Comparison of ENCODE assay signal across 28 cellular contexts in genomic region chr12:44837114-44837800, GRCh38. TPM values are rescaled to one million over a fixed set of nuclear protein-coding genes. Genes with fewer than 3 reads are reported as not detected.
DNase-seq lines count a peak whose midpoint lies in the region; ATAC-seq and TF ChIP-seq lines count a peak whose summit lies in the region.
"Had no signal": no experiment of that assay in that cellular context is flagged by ENCODE, and none has a peak within 500 bp of the region (broad histone marks: within the 10 kb centered on the region; RNA-seq: fewer than 3 reads in every experiment).

No MANE protein-coding gene starts in this region.

- TF ChIP-seq CTCF in GM10248 (IDR thresholded peaks at IDR 0.05; ENCODE audit: control extremely low read depth, extremely low read depth, low read depth, missing control alignments), result no peak
- TF ChIP-seq CTCF in adrenal gland (IDR thresholded peaks at IDR 0.05), result no peak

- no peak overlapping the region for H3K4me3 Mint-ChIP-seq in activated CD8-positive, alpha-beta memory T cell treated with anti-CD3 and anti-CD28 coated beads, Interleukin-2, amount 10 ng/mL, durations not matched to agents 7 days and 5 days
- peak overlapping the region in 6 of 7 donors; percentile 57 to 72 (median 66) for H3K4me3 Mint-ChIP-seq in CD8-positive, alpha-beta memory T cell
- H3K4me3 Mint-ChIP-seq in naive thymus-derived CD4-positive, alpha-beta T cell, result peak overlapping the region; percentile 18 to 80 (median 60)
- H3K4me3 Mint-ChIP-seq: activated T-helper 1 cell treated with anti-CD3 and anti-CD28 coated beads, Interleukin-12 subunit alpha, Interleukin-12 subunit beta, Interleukin-2, Interleukin-4 antibody, amounts not matched to agents 30 ng/mL and 10 ng/mL and 1 ng/mL, durations not matched to agents 14 hours and 24 hours and 36 hours; mesothelial cell of epicardium; naive B cell had no signal

- peaks cover 72% of the 10 kb centered on the region for H3K4me1 Mint-ChIP-seq in activated CD8-positive, alpha-beta memory T cell treated with anti-CD3 and anti-CD28 coated beads, Interleukin-2, amount 10 ng/mL, durations not matched to agents 7 days and 5 days
- H3K4me1 Mint-ChIP-seq in CD8-positive, alpha-beta memory T cell, result peaks cover 80 to 98% (median 97%) of the 10 kb centered on the region in 3 donors
- H3K4me1 Mint-ChIP-seq in naive thymus-derived CD4-positive, alpha-beta T cell, result peaks cover 26 to 98% (median 78%) of the 10 kb centered on the region in 7 donors
- H3K4me1 Mint-ChIP-seq: mesothelial cell of epicardium, naive B cell had no signal

- POLR2A ChIA-PET in CD8-positive, alpha-beta memory T cell (lab: Charles Lee), result interaction anchor here (1.0 to 1.1 kb wide), 2 partner anchors 10 to 15 kb away, joined by 3 to 4 read pairs; no protein-coding TSS in a partner anchor
- POLR2A ChIA-PET in naive thymus-derived CD4-positive, alpha-beta T cell (lab: Charles Lee), result interaction anchor here (0.6 to 3.4 kb wide), 8 partner anchors 9 to 38 kb away, joined by 3 to 20 read pairs (median 4); partner anchors contain the start of gene NELL2
- POLR2A ChIA-PET in GM10248 (lab: Yijun Ruan, JAX), result no interaction called here

- no peak for ATAC-seq in activated CD8-positive, alpha-beta memory T cell treated with anti-CD3 and anti-CD28 coated beads, Interleukin-2, amount 10 ng/mL, durations not matched to agents 7 days and 5 days
- peak; percentile 28 to 43 for ATAC-seq in activated naive CD4-positive, alpha-beta T cell treated with anti-CD3 and anti-CD28 coated beads, Interleukin-2, amount 50 U/mL, for 72 hours
- peak; percentile 45 for ATAC-seq in naive thymus-derived CD4-positive, alpha-beta T cell
- ATAC-seq: left ventricle myocardium superior, Panc1 had no signal

- no peak overlapping the region for H3K27ac ChIP-seq in CD8-positive, alpha-beta memory T cell (ENCODE audit: low read depth, low read length)
- H3K27ac ChIP-seq in naive thymus-derived CD4-positive, alpha-beta T cell (ENCODE audit: low read depth, low read length), result peak overlapping the region; percentile 67
- no peak overlapping the region for H3K27ac ChIP-seq in adrenal gland
- H3K27ac ChIP-seq: brain microvascular endothelial cell, prostate gland, sigmoid colon, tibial nerve had no signal

- H3K27ac Mint-ChIP-seq in activated CD8-positive, alpha-beta memory T cell treated with anti-CD3 and anti-CD28 coated beads, Interleukin-2, amount 10 ng/mL, durations not matched to agents 7 days and 5 days, result peak overlapping the region; percentile 84
- H3K27ac Mint-ChIP-seq in CD8-positive, alpha-beta memory T cell, result peak overlapping the region; percentile 23 to 94 (median 84)
- peak overlapping the region; percentile 83 to 88 for H3K27ac Mint-ChIP-seq in activated naive CD4-positive, alpha-beta T cell treated with anti-CD3 and anti-CD28 coated beads, Interleukin-2, amount 50 U/mL, for 72 hours
- peak overlapping the region; percentile 55 to 99 (median 95) for H3K27ac Mint-ChIP-seq in naive thymus-derived CD4-positive, alpha-beta T cell
- H3K27ac Mint-ChIP-seq: mesothelial cell of epicardium, naive B cell had no signal

- no peak for DNase-seq in activated CD8-positive, alpha-beta memory T cell treated with anti-CD3 and anti-CD28 coated beads, Interleukin-2, amount 10 ng/mL, durations not matched to agents 7 days and 5 days
- DNase-seq in activated CD8-positive, alpha-beta memory T cell treated with anti-CD3 and anti-CD28 coated beads, Interleukin-2, amount 50 U/mL, for 48 hours, result no peak
- peak in 1 of 5 donors; percentile 26 for DNase-seq in CD8-positive, alpha-beta memory T cell
- DNase-seq in activated naive CD4-positive, alpha-beta T cell treated with anti-CD3 and anti-CD28 coated beads, Interleukin-2, amount 50 U/mL, for 72 hours (ENCODE audit: low spot score in 2 of 2), result no peak
- no peak for DNase-seq in naive thymus-derived CD4-positive, alpha-beta T cell
- DNase-seq in NCI-H524 treated with DMSO at 0.1 percent for 48 hours (lab: John Stamatoyannopoulos, UW) (no peak), GM10248 (ENCODE audit: extremely low spot score) (no peak), adrenal gland (no peak)
- DNase-seq: brain microvascular endothelial cell, DMS79, GDM1, H7, left ventricle myocardium superior, MV-4-11, naive B cell, NCI-H1694, NCI-H2171, NCI-H524, nucleus accumbens, SHP77, sigmoid colon had no signal

- no peaks in the 10 kb centered on the region for H3K9me3 Mint-ChIP-seq in activated CD8-positive, alpha-beta memory T cell treated with anti-CD3 and anti-CD28 coated beads, Interleukin-2, amount 10 ng/mL, durations not matched to agents 7 days and 5 days (ENCODE audit: low read depth)
- H3K9me3 Mint-ChIP-seq in CD8-positive, alpha-beta memory T cell, result no peaks in the 10 kb centered on the region
- no peaks in the 10 kb centered on the region for H3K9me3 Mint-ChIP-seq in activated naive CD4-positive, alpha-beta T cell treated with anti-CD3 and anti-CD28 coated beads, Interleukin-2, amount 50 U/mL, for 72 hours
- no peaks in the 10 kb centered on the region for H3K9me3 Mint-ChIP-seq in naive thymus-derived CD4-positive, alpha-beta T cell
- H3K9me3 Mint-ChIP-seq: activated T-helper 1 cell treated with anti-CD3 and anti-CD28 coated beads, Interleukin-12 subunit alpha, Interleukin-12 subunit beta, Interleukin-2, Interleukin-4 antibody, amounts not matched to agents 30 ng/mL and 10 ng/mL and 1 ng/mL, durations not matched to agents 14 hours and 24 hours and 36 hours; mesothelial cell of epicardium had no signal

- H3K36me3 Mint-ChIP-seq in activated CD8-positive, alpha-beta memory T cell treated with anti-CD3 and anti-CD28 coated beads, Interleukin-2, amount 10 ng/mL, durations not matched to agents 7 days and 5 days, result peaks cover 1% of the 10 kb centered on the region
- peaks cover 0 to 7% (median 0%) of the 10 kb centered on the region in 3 donors for H3K36me3 Mint-ChIP-seq in CD8-positive, alpha-beta memory T cell
- no peaks in the 10 kb centered on the region for H3K36me3 Mint-ChIP-seq in activated naive CD4-positive, alpha-beta T cell treated with anti-CD3 and anti-CD28 coated beads, Interleukin-2, amount 50 U/mL, for 72 hours
- H3K36me3 Mint-ChIP-seq in naive thymus-derived CD4-positive, alpha-beta T cell, result peaks cover 0 to 13% (median 3%) of the 10 kb centered on the region in 5 donors
- H3K36me3 Mint-ChIP-seq: mesothelial cell of epicardium, naive B cell had no signal

- intact Hi-C loops in naive thymus-derived CD4-positive, alpha-beta T cell (cut with micrococcal nuclease), result no loop called here
- intact Hi-C loops in adrenal gland (cut with DNase I), result no loop called here

- CTCF ChIA-PET in activated CD8-positive, alpha-beta memory T cell treated with anti-CD3 and anti-CD28 coated beads, Interleukin-2, amount 10 ng/mL, durations not matched to agents 7 days and 5 days (lab: Charles Lee), result interaction anchor here (0.6 to 2.0 kb wide), 6 partner anchors 8 to 39 kb away, joined by 3 to 5 read pairs (median 3); partner anchors contain the start of gene NELL2
- CTCF ChIA-PET in CD8-positive, alpha-beta memory T cell (lab: Charles Lee), result interaction anchor here (1.0 to 1.7 kb wide), 3 partner anchors 10 to 55 kb away, joined by 3 to 7 read pairs (median 3); partner anchors contain the start of gene NELL2
- CTCF ChIA-PET in naive thymus-derived CD4-positive, alpha-beta T cell (lab: Charles Lee), result interaction anchor here (1.0 to 2.6 kb wide), 3 partner anchors 25 to 37 kb away, joined by 3 to 8 read pairs (median 5); no protein-coding TSS in a partner anchor
- CTCF ChIA-PET in GM10248 (lab: Yijun Ruan, JAX), result interaction anchor here (1.2 kb wide), 1 partner anchor 67 kb away, joined by 3 read pairs; no protein-coding TSS in a partner anchor

- no peaks in the 10 kb centered on the region for H3K27me3 ChIP-seq in CD8-positive, alpha-beta memory T cell (ENCODE audit: insufficient read depth, low read length, poor library complexity, severe bottlenecking)
- H3K27me3 ChIP-seq in naive thymus-derived CD4-positive, alpha-beta T cell (ENCODE audit: control insufficient read depth in 2 of 2, insufficient read depth in 2 of 2, low read length in 2 of 2), result no peaks in the 10 kb centered on the region
- no peaks in the 10 kb centered on the region for H3K27me3 ChIP-seq in adrenal gland
- H3K27me3 ChIP-seq: brain microvascular endothelial cell, sigmoid colon, tibial nerve had no signal

- H3K27me3 Mint-ChIP-seq in activated CD8-positive, alpha-beta memory T cell treated with anti-CD3 and anti-CD28 coated beads, Interleukin-2, amount 10 ng/mL, durations not matched to agents 7 days and 5 days, result no peaks in the 10 kb centered on the region
- H3K27me3 Mint-ChIP-seq in CD8-positive, alpha-beta memory T cell, result no peaks in the 10 kb centered on the region
- H3K27me3 Mint-ChIP-seq in naive thymus-derived CD4-positive, alpha-beta T cell, result no peaks in the 10 kb centered on the region
- H3K27me3 Mint-ChIP-seq: naive B cell had no signal

- TF ChIP-seq POLR2A in adrenal gland (IDR thresholded peaks at IDR 0.05), result no peak

- no peaks in the 10 kb centered on the region for H3K9me3 ChIP-seq in CD8-positive, alpha-beta memory T cell (ENCODE audit: low read length)
- no peaks in the 10 kb centered on the region for H3K9me3 ChIP-seq in naive thymus-derived CD4-positive, alpha-beta T cell (ENCODE audit: control insufficient read depth in 2 of 3, low read length in 3 of 3)
- H3K9me3 ChIP-seq in adrenal gland (replicated peaks in 1 of 3), result no peaks in the 10 kb centered on the region
- H3K9me3 ChIP-seq: prostate gland, sigmoid colon, tibial nerve had no signal

- peaks cover 73% of the 10 kb centered on the region for H3K4me1 ChIP-seq in CD8-positive, alpha-beta memory T cell (ENCODE audit: insufficient read depth, low read length)
- H3K4me1 ChIP-seq in naive thymus-derived CD4-positive, alpha-beta T cell (ENCODE audit: control insufficient read depth in 2 of 2, insufficient read depth in 2 of 2, low read length in 2 of 2), result peaks cover 49 to 50% of the 10 kb centered on the region in 2 donors
- no peaks in the 10 kb centered on the region for H3K4me1 ChIP-seq in adrenal gland (replicated peaks in 1 of 2)
- H3K4me1 ChIP-seq: prostate gland, sigmoid colon, tibial nerve had no signal

- 58 to 68% (median 68%) methylated on average over 5 of the region's 5 CpGs for WGBS in adrenal gland, 4 donors

- H3K36me3 ChIP-seq in CD8-positive, alpha-beta memory T cell (ENCODE audit: insufficient read depth, low read length), result no peaks in the 10 kb centered on the region
- no peaks in the 10 kb centered on the region for H3K36me3 ChIP-seq in naive thymus-derived CD4-positive, alpha-beta T cell (ENCODE audit: control insufficient read depth in 2 of 3, insufficient read depth in 3 of 3, low read length in 3 of 3)
- H3K36me3 ChIP-seq in adrenal gland (replicated peaks in 1 of 2), result no peaks in the 10 kb centered on the region
- H3K36me3 ChIP-seq: brain microvascular endothelial cell, prostate gland, sigmoid colon, tibial nerve had no signal

- no peak overlapping the region for H3K4me3 ChIP-seq in CD8-positive, alpha-beta memory T cell (ENCODE audit: low read length)
- H3K4me3 ChIP-seq in naive thymus-derived CD4-positive, alpha-beta T cell (ENCODE audit: low read length), result peak overlapping the region; percentile 7
- no peak overlapping the region for H3K4me3 ChIP-seq in adrenal gland
- H3K4me3 ChIP-seq: prostate gland, sigmoid colon, tibial nerve had no signal

RNA-seq across cellular contexts. Expression of gene NELL2, which starts 38.9 kb away (rescaled TPM):
- 10 to 100 TPM; 22.7 to 76.9 TPM for total RNA-seq in activated CD8-positive, alpha-beta memory T cell treated with anti-CD3 and anti-CD28 coated beads, Interleukin-2, amount 10 ng/mL, durations not matched to agents 7 days and 5 days
- total RNA-seq in CD8-positive, alpha-beta memory T cell, result 10 to 100 TPM; 60.2 to 67.0 TPM
- 203 TPM for polyA plus RNA-seq in CD8-positive, alpha-beta memory T cell
- 10 to 100 TPM; 47.5 to 82.3 TPM for total RNA-seq in activated naive CD4-positive, alpha-beta T cell treated with anti-CD3 and anti-CD28 coated beads, Interleukin-2, amount 50 U/mL, for 72 hours
- 100 to 1,000 TPM in 4 of 5 experiments, 10 to 100 TPM in 1; 60.9 to 414 (median 228) TPM for total RNA-seq in naive thymus-derived CD4-positive, alpha-beta T cell
- polyA plus RNA-seq in naive thymus-derived CD4-positive, alpha-beta T cell, result 100 to 1,000 TPM; 152 to 252 TPM
- total RNA-seq in adrenal gland, result 10 to 100 TPM in 3 of 8 donors, 1 to 10 TPM in 1, under 1 TPM in 3, not detected in 1; 0.35 to 20.8 (median 1.6) TPM
- 10 to 100 TPM in 2 of 3 donors, 1 to 10 TPM in 1; 4.2 to 26.5 (median 10.8) TPM for polyA plus RNA-seq in adrenal gland
- total RNA-seq: chondrocyte, LHCN-M2 had no signal
